7 cellular contexts compared by ENCODE assay signal in the genomic region with DNA sequence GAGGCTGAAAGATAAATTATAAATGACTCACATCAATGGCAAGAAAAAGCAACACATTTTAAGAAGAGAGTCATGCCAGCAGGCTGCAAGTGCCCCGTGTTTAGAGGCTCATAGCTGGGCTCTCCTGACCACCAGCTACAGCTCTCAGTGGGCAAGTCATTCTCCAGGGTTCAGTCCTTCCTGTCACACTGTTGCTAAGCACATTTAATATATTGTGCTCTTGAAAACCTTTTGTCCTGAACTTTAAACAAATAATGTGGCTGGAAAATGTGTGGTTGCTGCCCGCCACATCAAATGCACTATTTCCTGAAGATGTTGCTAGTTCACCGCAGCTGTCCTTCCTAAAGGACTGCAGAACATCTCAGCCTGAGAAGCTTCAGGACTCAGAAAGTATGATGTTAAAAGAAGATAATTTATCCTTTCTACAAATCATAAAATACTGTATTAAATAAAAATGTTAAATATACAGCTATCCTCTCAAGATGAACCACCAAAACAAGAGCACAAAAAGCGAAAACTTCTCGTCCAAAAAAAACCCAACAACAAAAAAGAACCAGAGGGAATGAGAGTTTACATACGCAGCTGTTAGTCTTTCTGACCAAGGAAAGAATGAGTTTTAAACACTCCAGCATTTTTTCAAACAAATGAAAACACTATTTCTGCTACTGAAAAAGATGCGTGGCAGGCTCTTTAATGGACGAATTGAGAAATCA.
A peak's percentile ranks its signal among the peaks of the same experiment; 100 is the strongest.
DNase-seq lines count a peak whose midpoint lies in the region; ATAC-seq and TF ChIP-seq lines count a peak whose summit lies in the region.

No MANE protein-coding gene starts in this region.

- H3K9me3 ChIP-seq in KOPT-K1 (ENCODE audit: insufficient read depth, low read length, poor library complexity, severe bottlenecking) (peaks cover 6% of the 10 kb centered on the region), neuron (ENCODE audit: low read length) (no peaks in the 10 kb centered on the region)

- H3K36me3 ChIP-seq in KOPT-K1 (ENCODE audit: insufficient read depth, low read length) (peaks cover 37% of the 10 kb centered on the region), neuron (ENCODE audit: insufficient read depth, low read length) (peaks cover 24% of the 10 kb centered on the region)

- no peaks in the 10 kb centered on the region for H3K27me3 ChIP-seq in neuron (ENCODE audit: insufficient read depth, low read length)

- DNase-seq in GM10266 (ENCODE audit: extremely low spot score) (peak; percentile 66), epithelial cell of esophagus (ENCODE audit: low read depth) (peak; percentile 24), HPDE6-E6E7 (ENCODE audit: extremely low spot score) (no peak)
- DNase-seq in activated CD4-positive, alpha-beta T cell treated with anti-CD3 and anti-CD28 coated beads for 48 hours, result peak; percentile 46

- peak overlapping the region; percentile 64 for H3K27ac ChIP-seq in KOPT-K1 (ENCODE audit: low read depth, low read length, poor library complexity, severe bottlenecking)

- peak; percentile 50 for ATAC-seq in GM21723 (IDR thresholded peaks at IDR 0.05; ENCODE audit: unreplicated experiment)

- H3K4me1 ChIP-seq in neuron (ENCODE audit: insufficient read depth, low read length), result peaks cover 7% of the 10 kb centered on the region

- H3K4me3 ChIP-seq in epithelial cell of esophagus (ENCODE audit: low read length) (peak overlapping the region; percentile 63), neuron (ENCODE audit: low read length) (peak overlapping the region; percentile 81)

- no peak overlapping the region for H2AFZ ChIP-seq in neuron (ENCODE audit: low read depth, low read length)

- peak; percentile 4 for TF ChIP-seq CTCF in GM10266 (IDR thresholded peaks at IDR 0.05; ENCODE audit: control insufficient read depth, insufficient read depth, low read depth, missing control alignments)
- no peak for TF ChIP-seq CTCF in epithelial cell of esophagus (IDR thresholded peaks at IDR 0.05; ENCODE audit: insufficient read depth, low read depth, low read length, missing control alignments)
